ENCODE assay signal across 9 cellular contexts in the genomic region with DNA sequence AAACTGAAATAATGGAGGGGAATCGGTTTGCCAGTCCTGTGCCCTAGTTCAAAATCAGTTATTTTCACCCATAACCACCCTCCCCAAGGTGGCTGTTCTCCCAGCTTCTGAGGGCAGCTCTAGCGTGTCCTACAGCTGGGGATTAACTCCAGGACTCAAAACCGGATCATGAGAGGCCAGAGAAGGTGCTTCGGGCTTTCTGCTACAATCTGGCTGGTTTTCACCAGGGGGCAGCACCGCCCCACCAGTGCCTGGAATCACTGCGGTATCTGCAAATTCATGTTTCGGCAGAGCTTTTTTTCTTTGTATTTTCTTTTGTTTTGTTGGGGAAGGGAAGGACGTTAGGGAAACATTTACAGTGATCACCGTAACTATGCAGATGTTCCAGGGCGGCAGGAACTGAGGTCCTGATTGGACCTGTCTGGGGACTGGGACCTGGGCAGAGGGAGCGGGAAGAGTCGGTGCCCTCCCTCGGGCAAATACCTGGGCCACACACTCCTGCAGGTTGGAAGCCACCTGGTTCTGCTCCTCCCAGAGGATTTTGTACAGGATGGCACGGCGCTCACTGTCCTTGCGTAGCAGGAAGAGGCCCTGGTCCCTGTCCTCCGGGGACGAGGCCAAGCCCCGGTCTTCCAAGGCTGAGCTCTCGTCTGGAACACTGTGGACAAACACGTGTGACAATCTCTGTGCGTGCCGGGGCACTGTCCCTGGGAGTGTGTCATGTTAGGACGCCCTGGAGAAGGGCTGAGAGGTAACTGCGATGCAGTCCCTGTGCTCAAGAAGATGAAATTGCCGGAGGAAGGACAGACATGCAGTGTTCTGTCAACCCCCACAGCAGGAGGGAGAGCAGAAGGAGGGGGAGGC. TPM values are rescaled to one million over a fixed set of nuclear protein-coding genes. Genes with fewer than 3 reads are reported as not detected.
DNase-seq lines count a peak whose midpoint lies in the region; ATAC-seq and TF ChIP-seq lines count a peak whose summit lies in the region.
"Had no signal": no experiment of that assay in that cellular context is flagged by ENCODE, and none has a peak within 500 bp of the region (broad histone marks: within the 10 kb centered on the region; RNA-seq: fewer than 3 reads in every experiment).

No MANE protein-coding gene starts in this region.

- no peaks in the 10 kb centered on the region for H4K20me1 ChIP-seq in Karpas-422 (ENCODE audit: insufficient read depth, low read depth, low read length)
- H4K20me1 ChIP-seq in SU-DHL-6 (ENCODE audit: low read depth, low read length): no peaks in the 10 kb centered on the region

- H3K27ac ChIP-seq in Karpas-422 (ENCODE audit: low read length) (no peak overlapping the region), SU-DHL-6 (ENCODE audit: low read depth, low read length) (no peak overlapping the region), heart right ventricle (no peak overlapping the region), upper lobe of left lung (no peak overlapping the region)
- H3K27ac ChIP-seq: epithelial cell of prostate had no signal

- H3K9me3 ChIP-seq in Karpas-422 (ENCODE audit: low read length) (no peaks in the 10 kb centered on the region), SU-DHL-6 (ENCODE audit: insufficient read depth, low read length) (no peaks in the 10 kb centered on the region), heart right ventricle (no peaks in the 10 kb centered on the region), upper lobe of left lung (no peaks in the 10 kb centered on the region)

- H3K4me1 ChIP-seq in Karpas-422 (ENCODE audit: low read length): peaks cover 6% of the 10 kb centered on the region
- peaks cover 0 to 5% (median 0%) of the 10 kb centered on the region in 9 donors for H3K4me1 ChIP-seq in heart right ventricle
- peaks cover 0 to 4% (median 2%) of the 10 kb centered on the region in 4 donors for H3K4me1 ChIP-seq in upper lobe of left lung

- no peaks in the 10 kb centered on the region for H3K27me3 Mint-ChIP-seq in activated naive CD8-positive, alpha-beta T cell treated with anti-CD3 and anti-CD28 coated beads, Interleukin-2, amount 10 ng/mL, durations not matched to agents 7 days and 5 days

- WGBS in heart right ventricle, 2 donors: 0% methylated on average over 25 to 26 of the region's 26 CpGs
- 3 to 31% methylated on average over 8 to 26 of the region's 26 CpGs for WGBS in upper lobe of left lung, 2 donors

- no peaks in the 10 kb centered on the region for H3K36me3 ChIP-seq in Karpas-422 (ENCODE audit: insufficient read depth, low read length)
- H3K36me3 ChIP-seq in SU-DHL-6 (ENCODE audit: low read length): no peaks in the 10 kb centered on the region
- H3K36me3 ChIP-seq in heart right ventricle: no peaks in the 10 kb centered on the region
- no peaks in the 10 kb centered on the region for H3K36me3 ChIP-seq in upper lobe of left lung

- H3K9ac ChIP-seq in Karpas-422 (ENCODE audit: low read length) (peak overlapping the region; percentile 52), SU-DHL-6 (ENCODE audit: low read length) (no peak overlapping the region)

- peaks cover 2% of the 10 kb centered on the region for H3K4me1 Mint-ChIP-seq in activated naive CD8-positive, alpha-beta T cell treated with anti-CD3 and anti-CD28 coated beads, Interleukin-2, amount 10 ng/mL, durations not matched to agents 7 days and 5 days

- H3K36me3 Mint-ChIP-seq in activated naive CD8-positive, alpha-beta T cell treated with anti-CD3 and anti-CD28 coated beads, Interleukin-2, amount 10 ng/mL, durations not matched to agents 7 days and 5 days: no peaks in the 10 kb centered on the region

- TF ChIP-seq EP300 in upper lobe of left lung (IDR thresholded peaks at IDR 0.05): no peak

- H3K4me3 Mint-ChIP-seq in activated naive CD8-positive, alpha-beta T cell treated with anti-CD3 and anti-CD28 coated beads, Interleukin-2, amount 10 ng/mL, durations not matched to agents 7 days and 5 days: peak overlapping the region; percentile 82

- H3K4me2 ChIP-seq in Karpas-422 (ENCODE audit: low read depth, low read length, poor library complexity, severe bottlenecking) (peak overlapping the region; percentile 73), SU-DHL-6 (ENCODE audit: low read depth, low read length, poor library complexity, severe bottlenecking) (no peak overlapping the region)

- no peaks in the 10 kb centered on the region for H3K27me3 ChIP-seq in Karpas-422 (ENCODE audit: low read length)
- H3K27me3 ChIP-seq in SU-DHL-6 (ENCODE audit: low read length): no peaks in the 10 kb centered on the region
- H3K27me3 ChIP-seq in heart right ventricle: peaks cover 0 to 3% (median 0%) of the 10 kb centered on the region in 7 donors
- H3K27me3 ChIP-seq in upper lobe of left lung: no peaks in the 10 kb centered on the region

- H3F3A ChIP-seq in SU-DHL-6 (ENCODE audit: insufficient read depth): no peaks in the 10 kb centered on the region

- H3K79me2 ChIP-seq in Karpas-422 (ENCODE audit: low read length): no peaks in the 10 kb centered on the region
- no peaks in the 10 kb centered on the region for H3K79me2 ChIP-seq in SU-DHL-6 (ENCODE audit: insufficient read depth, low read length)

- intact Hi-C loops in heart right ventricle (cut with DNase I) (loop anchor here in 9 of 10 donors (1.0 to 10.0 kb wide), 3 partner anchors 162 to 512 kb away; partner anchors contain the start of gene SH3KBP1 (in 7 of the 9)), posterior cingulate gyrus (cut with DNase I) (loop anchor here (2.0 to 10.0 kb wide), 2 partner anchors 162 to 516 kb away; no protein-coding TSS in a partner anchor)

- ATAC-seq in GM21360 (IDR thresholded peaks at IDR 0.05; ENCODE audit: unreplicated experiment): peak; percentile 60
- peak; percentile 83 for ATAC-seq in activated naive CD8-positive, alpha-beta T cell treated with anti-CD3 and anti-CD28 coated beads, Interleukin-2, amount 10 ng/mL, durations not matched to agents 7 days and 5 days (ENCODE audit: low read depth)
- ATAC-seq in heart right ventricle: peak in 7 of 8 donors; percentile 66 to 84 (median 77)
- peak; percentile 71 to 85 for ATAC-seq in upper lobe of left lung (ENCODE audit: low FRiP score in 2 of 2)

- POLR2A ChIA-PET in activated naive CD8-positive, alpha-beta T cell treated with anti-CD3 and anti-CD28 coated beads, Interleukin-2, amount 10 ng/mL, durations not matched to agents 7 days and 5 days (lab: Charles Lee): interaction anchor here (0.8 kb wide), 1 partner anchor 310 kb away, joined by 3 read pairs; no protein-coding TSS in a partner anchor

- TF ChIP-seq CTCF in SU-DHL-6 (IDR thresholded peaks at IDR 0.05; ENCODE audit: insufficient read depth, low read length, poor library complexity, severe bottlenecking) (peak; percentile 35), heart right ventricle (IDR thresholded peaks at IDR 0.05) (peak; percentile 24 to 75 (median 64)), upper lobe of left lung (IDR thresholded peaks at IDR 0.05) (peak; percentile 44 to 64 (median 56))

- H2AFZ ChIP-seq in Karpas-422 (ENCODE audit: low read length): peak overlapping the region; percentile 83; the same call in 1 of the 2 replicates
- H2AFZ ChIP-seq in SU-DHL-6 (ENCODE audit: low read depth, low read length, severe bottlenecking): no peak overlapping the region

- H3K9me2 ChIP-seq in Karpas-422 (replicated peaks; ENCODE audit: insufficient read depth, low read length) (no peaks in the 10 kb centered on the region), SU-DHL-6 (replicated peaks; ENCODE audit: insufficient read depth, low read length) (no peaks in the 10 kb centered on the region)

- TF ChIP-seq POLR2A in upper lobe of left lung (IDR thresholded peaks at IDR 0.05): no peak

- peak overlapping the region; percentile 58 for H3K4me3 ChIP-seq in Karpas-422 (ENCODE audit: low read length)
- H3K4me3 ChIP-seq in SU-DHL-6 (ENCODE audit: insufficient read depth, low read length, poor library complexity, severe bottlenecking): no peak overlapping the region
- peak overlapping the region; percentile 6 to 56 (median 44) for H3K4me3 ChIP-seq in heart right ventricle
- peak overlapping the region; percentile 7 to 45 (median 34) for H3K4me3 ChIP-seq in upper lobe of left lung

- peak overlapping the region; percentile 70 for H3K27ac Mint-ChIP-seq in activated naive CD8-positive, alpha-beta T cell treated with anti-CD3 and anti-CD28 coated beads, Interleukin-2, amount 10 ng/mL, durations not matched to agents 7 days and 5 days

- no peaks in the 10 kb centered on the region for H3K9me3 Mint-ChIP-seq in activated naive CD8-positive, alpha-beta T cell treated with anti-CD3 and anti-CD28 coated beads, Interleukin-2, amount 10 ng/mL, durations not matched to agents 7 days and 5 days

- DNase-seq in COLO668 (lab: John Stamatoyannopoulos, UW; ENCODE audit: unreplicated experiment) (peak; percentile 34), Karpas-422 (peak; percentile 85), heart right ventricle (peak; percentile 50 to 57), posterior cingulate gyrus (peak in 9 of 10 donors; percentile 31 to 95 (median 58)), upper lobe of left lung (peak; percentile 20 to 58)
- DNase-seq in activated naive CD8-positive, alpha-beta T cell treated with anti-CD3 and anti-CD28 coated beads, Interleukin-2, amount 10 ng/mL, durations not matched to agents 7 days and 5 days: peak; percentile 72

RNA-seq across cellular contexts. Expression of gene PDHA1, which starts 28.7 kb away (rescaled TPM):
- total RNA-seq in Karpas-422 (2014; rRNA removed; shearing (Covaris generic); ENCODE audit: low replicate concordance): 164 and 220 TPM in 2 replicates
- total RNA-seq in activated naive CD8-positive, alpha-beta T cell treated with anti-CD3 and anti-CD28 coated beads, Interleukin-2, amount 10 ng/mL, durations not matched to agents 7 days and 5 days: 100 to 1,000 TPM; 151 TPM
- 1,000 to 10,000 TPM in 8 of 10 donors, 100 to 1,000 TPM in 2; 884 to 1,411 (median 1,066) TPM for total RNA-seq in heart right ventricle
- 1,000 to 10,000 TPM in 1 of 2 donors, 100 to 1,000 TPM in 1; 867 to 1,017 TPM for polyA plus RNA-seq in heart right ventricle
- 100 to 1,000 TPM in 4 of 6 donors, 10 to 100 TPM in 2; 60.6 to 216 (median 111) TPM for total RNA-seq in upper lobe of left lung

Comparison
In these comparisons a context has a peak if more than half of its experiments do, and no peak if none do; other contexts are left out.
1. DNase-seq: peak in every context shown above with its lines; median percentile 85 in Karpas-422; 72 in activated naive CD8-positive, alpha-beta T cell treated with anti-CD3 and anti-CD28 coated beads, Interleukin-2, amount 10 ng/mL, durations not matched to agents 7 days and 5 days; 58 in posterior cingulate gyrus; 54 in heart right ventricle; 39 in upper lobe of left lung; 34 in COLO668.